Comparison of ENCODE assay signal across 8 cellular contexts in genomic region chr15:80152180-80152895, GRCh38. TPM values are rescaled to one million over a fixed set of nuclear protein-coding genes. Genes with fewer than 3 reads are reported as not detected.
A peak's percentile ranks its signal among the peaks of the same experiment; 100 is the strongest.
DNase-seq lines count a peak whose midpoint lies in the region; ATAC-seq and TF ChIP-seq lines count a peak whose summit lies in the region.

No MANE protein-coding gene starts in this region.

- peak; percentile 79 to 90 (median 86) for DNase-seq in CD4-positive, alpha-beta T cell
- DNase-seq in HUDEP-2 (lab: John Stamatoyannopoulos, UW; ENCODE audit: unreplicated experiment in 76 of 76) (peak in 75 of 76 experiments; percentile 40 to 100 (median 97)), PC-3 (peak; percentile 86), erythroblast (lab: John Stamatoyannopoulos, UW) (peak; percentile 96)
- DNase-seq in activated T-cell treated with anti-CD3 and anti-CD28 coated beads, Interleukin-2, amount 50 U/mL, for 1 hour: peak; percentile 83
- DNase-seq in stimulated activated CD8-positive, alpha-beta memory T cell treated with anti-CD3 and anti-CD28 coated beads, Interleukin-2, amount 100 ng/mL, for 48 hours (ENCODE audit: low read depth in 2 of 2): peak; percentile 87 to 94

- peaks cover 29% of the 10 kb centered on the region for H3K4me1 Mint-ChIP-seq in CD4-positive, alpha-beta T cell (ENCODE audit: low read depth)

- no peak for TF ChIP-seq POLR2A in erythroblast (IDR thresholded peaks at IDR 0.05; ENCODE audit: low read length)

- ATAC-seq in CD4-positive, alpha-beta T cell (ENCODE audit: poor library complexity): peak; percentile 72
- ATAC-seq in GM21360 (IDR thresholded peaks at IDR 0.05; ENCODE audit: unreplicated experiment) (peak; percentile 47), PC-3 (peak; percentile 69)

- H3K27me3 Mint-ChIP-seq in CD4-positive, alpha-beta T cell: no peaks in the 10 kb centered on the region

- POLR2A ChIA-PET in CD4-positive, alpha-beta T cell (lab: Charles Lee): interaction anchor here (0.6 to 2.5 kb wide), 6 partner anchors 9 to 254 kb away, joined by 3 to 33 read pairs (median 5); partner anchors contain the start of gene ZFAND6
- POLR2A ChIA-PET in PC-3 (lab: Charles Lee; ENCODE audit: unreplicated experiment): interaction anchor here (0.6 kb wide), 1 partner anchor 299 kb away, joined by 3 read pairs; no protein-coding TSS in a partner anchor

- intact Hi-C loops in CD4-positive, alpha-beta T cell (cut with DNase I, micrococcal nuclease): loop anchor here (1.0 to 5.0 kb wide), 4 partner anchors 93 to 840 kb away; partner anchors contain the start of genes MTHFS (in 1 of the 2), TMED3 (in 1 of the 2) and ZFAND6 (in 1 of the 2)
- intact Hi-C loops in PC-3 (cut with micrococcal nuclease): loop anchor here (1.0 to 5.0 kb wide), 2 partner anchors 80 to 93 kb away; partner anchors contain the start of gene ZFAND6

- H3K4me3 Mint-ChIP-seq in CD4-positive, alpha-beta T cell: peak overlapping the region; percentile 89

- H2AFZ ChIP-seq in PC-3 (ENCODE audit: low read length): peak overlapping the region; percentile 97

- H3K4me2 ChIP-seq in PC-3 (ENCODE audit: low read length): peak overlapping the region; percentile 93

- no TSS peak for BruUV-seq in PC-3 (replicated peaks; lab: Mats Ljungman, UMichigan)

- no peaks in the 10 kb centered on the region for H3K27me3 ChIP-seq in CD4-positive, alpha-beta T cell (ENCODE audit: control insufficient read depth, insufficient read depth, low read length)
- H3K27me3 ChIP-seq in PC-3 (ENCODE audit: low read length) (no peaks in the 10 kb centered on the region), mucosa of rectum (ENCODE audit: control insufficient read depth in 2 of 2, insufficient read depth in 2 of 2, low read length in 2 of 2) (no peaks in the 10 kb centered on the region)

- no peaks in the 10 kb centered on the region for H4K20me1 ChIP-seq in PC-3 (ENCODE audit: low read length)

- no peaks in the 10 kb centered on the region for H3K9me3 ChIP-seq in CD4-positive, alpha-beta T cell (ENCODE audit: control insufficient read depth, low read length)
- no peaks in the 10 kb centered on the region for H3K9me3 ChIP-seq in PC-3 (ENCODE audit: low read length)
- H3K9me3 ChIP-seq in mucosa of rectum (ENCODE audit: control insufficient read depth in 2 of 2, low read length in 2 of 2): no peaks in the 10 kb centered on the region

- TF ChIP-seq CTCF in CD4-positive, alpha-beta T cell (IDR thresholded peaks at IDR 0.05): no peak
- TF ChIP-seq CTCF in PC-3 (conservative IDR thresholded peaks at IDR 0.05; ENCODE audit: low read depth, low read length): no peak

- H3K27ac ChIP-seq in CD4-positive, alpha-beta T cell (ENCODE audit: low read depth, low read length): no peak overlapping the region
- H3K27ac ChIP-seq in PC-3 (ENCODE audit: low read length): peak overlapping the region; percentile 45; the same call in 1 of the 2 replicates
- peak overlapping the region; percentile 11 to 77 for H3K27ac ChIP-seq in mucosa of rectum (ENCODE audit: low read depth in 2 of 2, low read length in 2 of 2)

- peak overlapping the region; percentile 76 for H3K9ac ChIP-seq in PC-3 (ENCODE audit: low read length)
- peak overlapping the region; percentile 58 to 69 for H3K9ac ChIP-seq in mucosa of rectum (ENCODE audit: low read depth in 1 of 2, low read length in 2 of 2)

- peak overlapping the region; percentile 82 for H3K4me3 ChIP-seq in PC-3 (ENCODE audit: low read length)
- peak overlapping the region; percentile 77 to 90 for H3K4me3 ChIP-seq in mucosa of rectum (ENCODE audit: low read length in 2 of 2)

- H3K4me1 ChIP-seq in PC-3 (ENCODE audit: insufficient read depth, low read length) (peaks cover 9% of the 10 kb centered on the region; the same call in 1 of the 2 replicates), mucosa of rectum (ENCODE audit: control insufficient read depth in 2 of 2, insufficient read depth in 2 of 2, low read length in 2 of 2) (peaks cover 6 to 9% of the 10 kb centered on the region in 2 donors)

- H3K9me3 Mint-ChIP-seq in CD4-positive, alpha-beta T cell: no peaks in the 10 kb centered on the region

- H3F3A ChIP-seq in PC-3 (ENCODE audit: low read length, unreplicated experiment): no peaks in the 10 kb centered on the region

- H3K36me3 ChIP-seq in PC-3 (ENCODE audit: low read depth, low read length): no peaks in the 10 kb centered on the region
- H3K36me3 ChIP-seq in mucosa of rectum (ENCODE audit: control insufficient read depth in 2 of 2, insufficient read depth in 2 of 2, low read length in 2 of 2): no peaks in the 10 kb centered on the region

- H3K36me3 Mint-ChIP-seq in CD4-positive, alpha-beta T cell (ENCODE audit: low read depth): no peaks in the 10 kb centered on the region

- no peaks in the 10 kb centered on the region for H3K9me2 ChIP-seq in PC-3 (replicated peaks; ENCODE audit: low read length)

- CTCF ChIA-PET in CD4-positive, alpha-beta T cell (lab: Charles Lee): interaction anchor here (1.4 kb wide), 1 partner anchor 92 kb away, joined by 4 read pairs; the partner anchor contains the start of gene ZFAND6
- CTCF ChIA-PET in PC-3 (lab: Charles Lee): interaction anchor here (0.5 to 0.7 kb wide), 3 partner anchors 23 to 285 kb away, joined by 3 to 4 read pairs (median 3); no protein-coding TSS in a partner anchor

- H3K27ac Mint-ChIP-seq in CD4-positive, alpha-beta T cell: peak overlapping the region; percentile 74

- H3K79me2 ChIP-seq in PC-3 (ENCODE audit: low read length): peaks cover 27% of the 10 kb centered on the region

RNA-seq across cellular contexts. Expression of gene FAH, which starts 0.5 kb away (rescaled TPM):
- 1 to 10 TPM; 2.5 to 2.6 TPM for total RNA-seq in CD4-positive, alpha-beta T cell
- 55.4 and 59.4 TPM in 2 replicates for total RNA-seq in PC-3 (2014; rRNA removed)

Comparison
In these comparisons a context has a peak if more than half of its experiments do, and no peak if none do; other contexts are left out.
1. RNA of gene FAH, which starts 0.5 kb away (total RNA-seq): 55.4 to 59.4 TPM in PC-3; 2.5 to 2.6 TPM in CD4-positive, alpha-beta T cell; every median in the first group is over 10 times any median in the second.
2. Peak in every context shown above with its lines, with median percentiles within 50 percentile points of each other: ATAC-seq and DNase-seq.